8 cellular contexts compared by ENCODE assay signal in genomic region chr9:65675589-65676021, GRCh38. TPM values are rescaled to one million over a fixed set of nuclear protein-coding genes. Genes with fewer than 3 reads are reported as not detected.
DNase-seq lines count a peak whose midpoint lies in the region; ATAC-seq and TF ChIP-seq lines count a peak whose summit lies in the region.
"Not testable (repeated sequence)": the region's sequence is repeated elsewhere in the genome, so short reads cannot be mapped to it uniquely, and the experiment has no call there.

Gene ZNG1E, plus strand, starts transcription at chr9:65675928. Its CDS starts 49 bp downstream, at chr9:65675977.

- peak within 1 kb of the TSS; percentile 47 for H3K4me2 ChIP-seq in trophoblast cell (ENCODE audit: low read length)

- H3K27me3 Mint-ChIP-seq in CD4-positive, CD25-positive, alpha-beta regulatory T cell; endodermal cell (ENCODE audit: insufficient read depth): not testable (repeated sequence)

- no CpG with 5 or more reads among the region's 33 CpGs for WGBS in endodermal cell (ENCODE audit: insufficient coverage in 1 of 2, insufficient read length in 1 of 2), 2 experiments
- no CpG with 5 or more reads among the region's 33 CpGs for WGBS in trophoblast cell (ENCODE audit: extremely low coverage, insufficient coverage, insufficient read length)

- H3K27me3 ChIP-seq in CD4-positive, CD25-positive, alpha-beta regulatory T cell (ENCODE audit: control insufficient read depth, insufficient read depth, low read length); endodermal cell (ENCODE audit: control insufficient read depth, insufficient read depth, low read length, poor library complexity, severe bottlenecking); trophoblast cell (ENCODE audit: insufficient read depth, low read length): not testable (repeated sequence)

- H3K4me1 Mint-ChIP-seq in CD4-positive, CD25-positive, alpha-beta regulatory T cell; endodermal cell: not testable (repeated sequence)

- not testable (repeated sequence) for ATAC-seq in CD4-positive, CD25-positive, alpha-beta regulatory T cell (ENCODE audit: low read depth in 2 of 2)

- H3K4ac ChIP-seq in trophoblast cell (ENCODE audit: low read depth, low read length), result not testable (repeated sequence)

- H4K8ac ChIP-seq in trophoblast cell (ENCODE audit: low read depth, low read length), result not testable (repeated sequence)

- not testable (repeated sequence) for H3K9me3 Mint-ChIP-seq in CD4-positive, CD25-positive, alpha-beta regulatory T cell; endodermal cell

- not testable (repeated sequence) for H3K9me3 ChIP-seq in CD4-positive, CD25-positive, alpha-beta regulatory T cell (ENCODE audit: control insufficient read depth in 2 of 2, low read length in 2 of 2); endodermal cell (ENCODE audit: control insufficient read depth, low read length); trophoblast cell (ENCODE audit: insufficient read depth, low read depth, low read length)

- not testable (repeated sequence) for H4K12ac ChIP-seq in trophoblast cell (ENCODE audit: low read depth, low read length)

- H3K14ac ChIP-seq in trophoblast cell (ENCODE audit: low read length), result not testable (repeated sequence)

- peak within 1 kb of the TSS in 2 of 3 donors; percentile 76 to 90 for H3K27ac Mint-ChIP-seq in CD4-positive, CD25-positive, alpha-beta regulatory T cell
- H3K27ac Mint-ChIP-seq in endodermal cell, result not testable (repeated sequence)

- peak; percentile 68 to 76 (median 68) for DNase-seq in CD4-positive, CD25-positive, alpha-beta regulatory T cell
- peak; percentile 18 for DNase-seq in HT1080 (ENCODE audit: low read depth)
- peak; percentile 26 for DNase-seq in activated gamma-delta T cell treated with anti-CD3 and anti-CD28 coated beads, Interleukin-2, amount 50 U/mL, for 16 hours (ENCODE audit: low read depth)
- peak; percentile 71 for DNase-seq in endodermal cell
- DNase-seq in iris pigment epithelial cell (ENCODE audit: low read depth), result peak; percentile 5
- peak; percentile 71 to 78 for DNase-seq in trophoblast cell
- peak; percentile 7 to 27 for DNase-seq in stimulated activated CD8-positive, alpha-beta memory T cell treated with anti-CD3 and anti-CD28 coated beads, Interleukin-2, amount 100 ng/mL, for 48 hours (ENCODE audit: low read depth in 2 of 2)

- H3K79me2 ChIP-seq in trophoblast cell (ENCODE audit: control insufficient read depth, insufficient read depth, low read length, poor library complexity), result not testable (repeated sequence)

- not testable (repeated sequence) for H3K79me1 ChIP-seq in trophoblast cell (ENCODE audit: low read length)

- H3K36me3 ChIP-seq in CD4-positive, CD25-positive, alpha-beta regulatory T cell (ENCODE audit: control insufficient read depth, insufficient read depth, low read length); endodermal cell (ENCODE audit: control insufficient read depth, insufficient read depth, low read length); trophoblast cell (ENCODE audit: control insufficient read depth in 1 of 2, insufficient read depth in 2 of 2, low read length in 2 of 2): not testable (repeated sequence)

- H3K23ac ChIP-seq in trophoblast cell (ENCODE audit: low read length), result not testable (repeated sequence)

- peak within 1 kb of the TSS; percentile 41 for H3K4me3 ChIP-seq in CD4-positive, CD25-positive, alpha-beta regulatory T cell (ENCODE audit: low read depth, low read length)
- H3K4me3 ChIP-seq in endodermal cell (ENCODE audit: low read length), result peak within 1 kb of the TSS; percentile 65
- peak within 1 kb of the TSS; percentile 76 for H3K4me3 ChIP-seq in trophoblast cell (ENCODE audit: low read depth, low read length)

- H3K18ac ChIP-seq in trophoblast cell (ENCODE audit: low read length), result not testable (repeated sequence)

- H4K91ac ChIP-seq in trophoblast cell (ENCODE audit: low read depth, low read length), result peak within 1 kb of the TSS; percentile 14

- peak within 1 kb of the TSS; percentile 79 to 86 (median 81) for H3K4me3 Mint-ChIP-seq in CD4-positive, CD25-positive, alpha-beta regulatory T cell
- H3K4me3 Mint-ChIP-seq in endodermal cell, result peak within 1 kb of the TSS; percentile 43

- not testable (repeated sequence) for H3K36me3 Mint-ChIP-seq in CD4-positive, CD25-positive, alpha-beta regulatory T cell; endodermal cell (ENCODE audit: low read depth)

- H3K9ac ChIP-seq in endodermal cell (ENCODE audit: extremely low read depth, low read length, poor library complexity, severe bottlenecking); trophoblast cell (ENCODE audit: low read length): not testable (repeated sequence)

- TF ChIP-seq CTCF in endodermal cell (conservative IDR thresholded peaks at IDR 0.05), result not testable (repeated sequence)

- H2BK5ac ChIP-seq in trophoblast cell (ENCODE audit: low read depth, low read length, poor library complexity), result not testable (repeated sequence)

- H2AK5ac ChIP-seq in trophoblast cell (ENCODE audit: low read length), result not testable (repeated sequence)

- H2BK120ac ChIP-seq in trophoblast cell (ENCODE audit: insufficient read depth, low read length, poor library complexity), result not testable (repeated sequence)

- not testable (repeated sequence) for H3K4me1 ChIP-seq in CD4-positive, CD25-positive, alpha-beta regulatory T cell (ENCODE audit: control insufficient read depth, insufficient read depth, low read length, poor library complexity, severe bottlenecking); endodermal cell (ENCODE audit: control insufficient read depth, insufficient read depth, low read length); trophoblast cell (ENCODE audit: control insufficient read depth in 1 of 2, insufficient read depth in 2 of 2, low read length in 2 of 2)

- H3K27ac ChIP-seq in CD4-positive, CD25-positive, alpha-beta regulatory T cell (ENCODE audit: insufficient read depth, low read length, poor library complexity, severe bottlenecking), result peak within 1 kb of the TSS; percentile 51
- not testable (repeated sequence) for H3K27ac ChIP-seq in endodermal cell (ENCODE audit: low read depth, low read length)
- peak within 1 kb of the TSS; percentile 25 for H3K27ac ChIP-seq in trophoblast cell (ENCODE audit: low read depth, low read length)

- intact Hi-C loops in T-helper 2 cell treated with Interferon-gamma antibody and Interleukin-4, amounts not matched to agents 100 ng/mL and 5 ng/mL, for 36 hours (cut with micrococcal nuclease), result not testable (repeated sequence)

- not testable (repeated sequence) for H2AFZ ChIP-seq in trophoblast cell (ENCODE audit: insufficient read depth, low read length, poor library complexity)

- H2BK12ac ChIP-seq in trophoblast cell (ENCODE audit: low read length), result not testable (repeated sequence)

RNA-seq across cellular contexts. Expression of gene ZNG1E, which starts in this region (rescaled TPM):
- total RNA-seq in CD4-positive, CD25-positive, alpha-beta regulatory T cell, result 41.4 TPM
- 10 to 100 TPM; 20.3 to 33.8 (median 28.3) TPM for polyA plus RNA-seq in CD4-positive, CD25-positive, alpha-beta regulatory T cell
- 24.2 and 28.6 TPM in 2 replicates for total RNA-seq in HT1080 (2014; rRNA removed; shearing (Covaris generic))
- polyA plus RNA-seq in HT1080 (2015; cell fraction: cytosol; rRNA removed), result 39.0 and 39.5 TPM in 2 replicates
- 111 and 115 TPM in 2 replicates for polyA plus RNA-seq in HT1080 (2015; cell fraction: nucleus; rRNA removed)
- 38.5 and 42.3 TPM in 2 replicates for total RNA-seq in T-helper 2 cell treated with Interferon-gamma antibody and Interleukin-4, amounts not matched to agents 100 ng/mL and 5 ng/mL, for 36 hours
- total RNA-seq in endodermal cell, result 10 to 100 TPM; 40.4 to 54.7 TPM
- polyA plus RNA-seq in endodermal cell (2013, experiment 1 of 2), result 38.7 TPM
- polyA plus RNA-seq in endodermal cell (2013, experiment 2 of 2), result 38.2 TPM
- polyA plus RNA-seq in trophoblast cell (2013), result 22.1 and 22.5 TPM in 2 replicates

Comparison
In these comparisons a context has a peak if more than half of its experiments do, and no peak if none do; other contexts are left out.
1. DNase-seq: peak in every context shown above with its lines; median percentile 74 in trophoblast cell; 71 in endodermal cell; 68 in CD4-positive, CD25-positive, alpha-beta regulatory T cell; 26 in activated gamma-delta T cell treated with anti-CD3 and anti-CD28 coated beads, Interleukin-2, amount 50 U/mL, for 16 hours; 18 in HT1080; 17 in stimulated activated CD8-positive, alpha-beta memory T cell treated with anti-CD3 and anti-CD28 coated beads, Interleukin-2, amount 100 ng/mL, for 48 hours; 5 in iris pigment epithelial cell.